In genomic region chr10:122419016-122419415, GRCh38 we compare ENCODE assay signal across 38 cellular contexts. TPM values are rescaled to one million over a fixed set of nuclear protein-coding genes. Genes with fewer than 3 reads are reported as not detected.
DNase-seq lines count a peak whose midpoint lies in the region; ATAC-seq and TF ChIP-seq lines count a peak whose summit lies in the region.
"Had no signal": no experiment of that assay in that cellular context is flagged by ENCODE, and none has a peak within 500 bp of the region (broad histone marks: within the 10 kb centered on the region; RNA-seq: fewer than 3 reads in every experiment).

No MANE protein-coding gene starts in this region.

- H3K27me3 Mint-ChIP-seq in natural killer cell (ENCODE audit: low read depth in 2 of 2) (no peaks in the 10 kb centered on the region), immature natural killer cell (ENCODE audit: low read depth in 3 of 3) (no peaks in the 10 kb centered on the region)
- H3K27me3 Mint-ChIP-seq in natural killer cell treated with Interleukin-12 subunit alpha and Interleukin-12 subunit beta and Interleukin-15 and Interleukin-18, amount 100 ng/mL, for 72 hours, result no peaks in the 10 kb centered on the region
- no peaks in the 10 kb centered on the region for H3K27me3 Mint-ChIP-seq in activated T-cell treated with anti-CD3 and anti-CD28 coated beads, Interleukin-2, amount 50 U/mL, for 4 hours (ENCODE audit: low read depth)
- H3K27me3 Mint-ChIP-seq: activated CD4-positive, alpha-beta memory T cell treated with anti-CD3 and anti-CD28 coated beads, Interleukin-2, amount 10 ng/mL, durations not matched to agents 7 days and 5 days; activated naive CD4-positive, alpha-beta T cell treated with anti-CD3 and anti-CD28 coated beads, Interleukin-2, amount 50 U/mL, for 24 hours; activated T-helper 17 cell treated with anti-CD3 and anti-CD28 coated beads, Interleukin-2, amount 50 U/mL, for 72 hours; dendritic cell treated with granulocyte-macrophage colony-stimulating factor and Interleukin-4, amounts not matched to agents 40 ng/mL and 50 ng/mL, for 4 days; memory B cell; stimulated activated naive B cell treated with anti-CD40 and anti-IgM and Interleukin-4, amounts not matched to agents 10 μg/mL and 1 μg/mL and 100 μg/mL, for 72 hours had no signal

- H3K4me1 Mint-ChIP-seq in natural killer cell (peaks cover 72 to 77% of the 10 kb centered on the region in 2 donors), immature natural killer cell (peaks cover 87 to 98% of the 10 kb centered on the region in 2 donors)
- H3K4me1 Mint-ChIP-seq in natural killer cell treated with Interleukin-12 subunit alpha and Interleukin-12 subunit beta and Interleukin-15 and Interleukin-18, amount 100 ng/mL, for 72 hours (ENCODE audit: low read depth in 2 of 2), result peaks cover 56 to 62% of the 10 kb centered on the region in 2 donors
- H3K4me1 Mint-ChIP-seq in activated T-cell treated with anti-CD3 and anti-CD28 coated beads, Interleukin-2, amount 50 U/mL, for 4 hours (ENCODE audit: low read depth), result peaks cover 84% of the 10 kb centered on the region

- H3K9me3 Mint-ChIP-seq in natural killer cell, result no peaks in the 10 kb centered on the region
- no peaks in the 10 kb centered on the region for H3K9me3 Mint-ChIP-seq in natural killer cell treated with Interleukin-12 subunit alpha and Interleukin-12 subunit beta and Interleukin-15 and Interleukin-18, amount 100 ng/mL, for 72 hours
- no peaks in the 10 kb centered on the region for H3K9me3 Mint-ChIP-seq in immature natural killer cell
- H3K9me3 Mint-ChIP-seq in activated T-cell treated with anti-CD3 and anti-CD28 coated beads, Interleukin-2, amount 50 U/mL, for 4 hours, result no peaks in the 10 kb centered on the region
- H3K9me3 Mint-ChIP-seq: activated CD4-positive, alpha-beta memory T cell treated with anti-CD3 and anti-CD28 coated beads, Interleukin-2, amount 10 ng/mL, durations not matched to agents 7 days and 5 days; activated naive CD4-positive, alpha-beta T cell treated with anti-CD3 and anti-CD28 coated beads, Interleukin-2, amount 50 U/mL, for 24 hours; activated T-helper 17 cell treated with anti-CD3 and anti-CD28 coated beads, Interleukin-2, amount 50 U/mL, for 72 hours; dendritic cell treated with granulocyte-macrophage colony-stimulating factor and Interleukin-4, amounts not matched to agents 40 ng/mL and 50 ng/mL, for 4 days; memory B cell; T-helper 1 cell treated with Interleukin-12 subunit alpha and Interleukin-12 subunit beta and Interleukin-4 antibody, amounts not matched to agents 30 μg/mL and 1 μg/mL, for 36 hours had no signal

- DNase-seq in natural killer cell, result no peak
- no peak for DNase-seq in natural killer cell treated with Interleukin-12 subunit alpha and Interleukin-12 subunit beta and Interleukin-15 and Interleukin-18, amount 100 ng/mL, for 72 hours (ENCODE audit: low spot score)
- DNase-seq in dorsolateral prefrontal cortex, result no peak
- DNase-seq in immature natural killer cell, result no peak
- no peak for DNase-seq in stimulated activated naive CD4-positive, alpha-beta T cell treated with Interleukin-2 at 50 U/mL for 16 hours (lab: John Stamatoyannopoulos, UW)
- DNase-seq in hippocampal formation (lab: John Stamatoyannopoulos, UW), result no peak
- DNase-seq in activated T-cell treated with anti-CD3 and anti-CD28 coated beads, Interleukin-2, amount 50 U/mL, for 4 hours, result no peak
- DNase-seq: activated CD4-positive, alpha-beta memory T cell treated with anti-CD3 and anti-CD28 coated beads, Interleukin-2, amount 10 ng/mL, durations not matched to agents 7 days and 5 days; activated CD4-positive, CD25-positive, alpha-beta regulatory T cell treated with anti-CD3 and anti-CD28 coated beads, Interleukin-2, amount 50 U/mL, for 72 hours; activated CD8-positive, alpha-beta memory T cell treated with anti-CD3 and anti-CD28 coated beads, Interleukin-2, amount 50 U/mL, for 48 hours; Caco-2; central memory CD4-positive, alpha-beta T cell; DMS79 treated with DMSO at 0.1 percent for 48 hours; heart left ventricle; KBM-7; left cardiac atrium; MG63; NCI-H1105 treated with DMSO at 0.1 percent for 48 hours; NCI-H2029; NCI-H226; NCI-H748 treated with DMSO at 0.1 percent for 48 hours; stimulated activated CD4-positive, alpha-beta T cell treated with anti-CD3 and anti-CD28 coated beads, Interleukin-15, amount 100 ng/mL, for 24 hours; stimulated activated naive B cell treated with anti-CD40 and anti-IgM and Interleukin-4, amounts not matched to agents 10 μg/mL and 1 μg/mL and 100 μg/mL, for 72 hours; testis; uterus had no signal

- H3K4me3 Mint-ChIP-seq in natural killer cell (no peak overlapping the region), immature natural killer cell (peak overlapping the region in 4 of 5 donors; percentile 6 to 45 (median 28))
- no peak overlapping the region for H3K4me3 Mint-ChIP-seq in natural killer cell treated with Interleukin-12 subunit alpha and Interleukin-12 subunit beta and Interleukin-15 and Interleukin-18, amount 100 ng/mL, for 72 hours
- H3K4me3 Mint-ChIP-seq in activated T-cell treated with anti-CD3 and anti-CD28 coated beads, Interleukin-2, amount 50 U/mL, for 4 hours, result no peak overlapping the region
- H3K4me3 Mint-ChIP-seq: activated CD4-positive, alpha-beta memory T cell treated with anti-CD3 and anti-CD28 coated beads, Interleukin-2, amount 10 ng/mL, durations not matched to agents 7 days and 5 days; activated T-helper 17 cell treated with anti-CD3 and anti-CD28 coated beads, Interleukin-2, amount 50 U/mL, for 72 hours; dendritic cell treated with granulocyte-macrophage colony-stimulating factor and Interleukin-4, amounts not matched to agents 40 ng/mL and 50 ng/mL, for 4 days; memory B cell; stimulated activated naive B cell treated with anti-CD40 and anti-IgM and Interleukin-4, amounts not matched to agents 10 μg/mL and 1 μg/mL and 100 μg/mL, for 72 hours; T-helper 1 cell treated with Interleukin-12 subunit alpha and Interleukin-12 subunit beta and Interleukin-4 antibody, amounts not matched to agents 30 μg/mL and 1 μg/mL, for 36 hours had no signal

- intact Hi-C loops in natural killer cell (cut with micrococcal nuclease), result no loop called here
- intact Hi-C loops in dorsolateral prefrontal cortex (cut with DNase I), result loop anchor here in 1 of 2 donors (5.0 kb wide), 1 partner anchor 47 kb away; the partner anchor contains the start of gene PLEKHA1

- H3K27me3 ChIP-seq in dorsolateral prefrontal cortex, result no peaks in the 10 kb centered on the region
- H3K27me3 ChIP-seq: heart left ventricle, MG63, SJSA1, testis, uterus had no signal

- H3K36me3 Mint-ChIP-seq in natural killer cell (peaks cover 17% of the 10 kb centered on the region), immature natural killer cell (peaks cover 21 to 48% (median 45%) of the 10 kb centered on the region in 3 donors)
- H3K36me3 Mint-ChIP-seq in natural killer cell treated with Interleukin-12 subunit alpha and Interleukin-12 subunit beta and Interleukin-15 and Interleukin-18, amount 100 ng/mL, for 72 hours, result peaks cover 5% of the 10 kb centered on the region
- peaks cover 24% of the 10 kb centered on the region for H3K36me3 Mint-ChIP-seq in activated T-cell treated with anti-CD3 and anti-CD28 coated beads, Interleukin-2, amount 50 U/mL, for 4 hours (ENCODE audit: insufficient read depth)

- H3K4me3 ChIP-seq in dorsolateral prefrontal cortex, result no peak overlapping the region
- H3K4me3 ChIP-seq: A549, heart left ventricle, MG63, prostate gland, SJSA1, testis, uterus had no signal

- H3K27ac Mint-ChIP-seq in natural killer cell (peak overlapping the region; percentile 48 to 96), immature natural killer cell (peak overlapping the region in 5 of 6 donors; percentile 21 to 77 (median 64))
- no peak overlapping the region for H3K27ac Mint-ChIP-seq in natural killer cell treated with Interleukin-12 subunit alpha and Interleukin-12 subunit beta and Interleukin-15 and Interleukin-18, amount 100 ng/mL, for 72 hours
- H3K27ac Mint-ChIP-seq: activated CD4-positive, alpha-beta memory T cell treated with anti-CD3 and anti-CD28 coated beads, Interleukin-2, amount 10 ng/mL, durations not matched to agents 7 days and 5 days; activated T-helper 17 cell treated with anti-CD3 and anti-CD28 coated beads, Interleukin-2, amount 50 U/mL, for 72 hours; dendritic cell treated with granulocyte-macrophage colony-stimulating factor and Interleukin-4, amounts not matched to agents 40 ng/mL and 50 ng/mL, for 4 days; memory B cell; stimulated activated naive B cell treated with anti-CD40 and anti-IgM and Interleukin-4, amounts not matched to agents 10 μg/mL and 1 μg/mL and 100 μg/mL, for 72 hours; T-helper 1 cell treated with Interleukin-12 subunit alpha and Interleukin-12 subunit beta and Interleukin-4 antibody, amounts not matched to agents 30 μg/mL and 1 μg/mL, for 36 hours had no signal

- no peak for TF ChIP-seq CTCF in natural killer cell (IDR thresholded peaks at IDR 0.05)
- TF ChIP-seq CTCF in dorsolateral prefrontal cortex (IDR thresholded peaks at IDR 0.05 in 54 of 56, conservative IDR thresholded peaks at IDR 0.05 in 2 of 56; ENCODE audit: low read depth in 1 of 56, partially characterized antibody in 56 of 56), result no peak

- ATAC-seq in natural killer cell (no peak), HG02970 (IDR thresholded peaks at IDR 0.05; ENCODE audit: low FRiP score, unreplicated experiment) (no peak)
- no peak for ATAC-seq in natural killer cell treated with Interleukin-12 subunit alpha and Interleukin-12 subunit beta and Interleukin-15 and Interleukin-18, amount 100 ng/mL, for 72 hours
- no peak for ATAC-seq in activated T-cell treated with anti-CD3 and anti-CD28 coated beads, Interleukin-2, amount 50 U/mL, for 4 hours
- ATAC-seq: A549; activated T-helper 17 cell treated with anti-CD3 and anti-CD28 coated beads, Interleukin-2, amount 50 U/mL, for 72 hours; sciatic nerve; stimulated activated naive B cell treated with anti-CD40 and anti-IgM and Interleukin-4, amounts not matched to agents 10 μg/mL and 1 μg/mL and 100 μg/mL, for 72 hours had no signal

- peak overlapping the region in 42 of 59 donors; percentile 7 to 84 (median 52) for H3K27ac ChIP-seq in dorsolateral prefrontal cortex
- H3K27ac ChIP-seq: A549, heart left ventricle, prostate gland, SJSA1, testis, uterus had no signal

RNA-seq across cellular contexts. Expression of gene ARMS2, which starts 35.4 kb away (rescaled TPM):
- not detected for total RNA-seq in natural killer cell
- not detected for total RNA-seq in natural killer cell treated with Interleukin-12 subunit alpha and Interleukin-12 subunit beta and Interleukin-15 and Interleukin-18, amount 100 ng/mL, for 72 hours
- 1 to 10 TPM in 1 of 120 experiments, under 1 TPM in 8, not detected in 111; 0.63 to 2.1 (median 0.83) TPM for total RNA-seq in dorsolateral prefrontal cortex
- not detected for polyA plus RNA-seq in immature natural killer cell
- not detected for total RNA-seq in activated T-cell treated with anti-CD3 and anti-CD28 coated beads, Interleukin-2, amount 50 U/mL, for 4 hours
- total RNA-seq: activated CD4-positive, alpha-beta memory T cell treated with anti-CD3 and anti-CD28 coated beads, Interleukin-2, amount 10 ng/mL, durations not matched to agents 7 days and 5 days; activated T-helper 17 cell treated with anti-CD3 and anti-CD28 coated beads, Interleukin-2, amount 50 U/mL, for 72 hours; astrocyte; Caco-2; HT1080; left cardiac atrium; sciatic nerve; SJSA1; uterus had no signal
- polyA plus RNA-seq: A549, BJ, heart left ventricle had no signal

RNA-seq across cellular contexts. Expression of gene HTRA1, which starts 42.3 kb away (rescaled TPM):
- total RNA-seq in natural killer cell (not detected), dorsolateral prefrontal cortex (100 to 1,000 TPM; 154 to 492 (median 263) TPM)
- not detected for total RNA-seq in natural killer cell treated with Interleukin-12 subunit alpha and Interleukin-12 subunit beta and Interleukin-15 and Interleukin-18, amount 100 ng/mL, for 72 hours
- polyA plus RNA-seq in immature natural killer cell, result under 1 TPM in 2 of 3 donors, not detected in 1; 0.16 to 0.73 TPM
- under 1 TPM; 0.13 to 0.41 (median 0.26) TPM for total RNA-seq in activated T-cell treated with anti-CD3 and anti-CD28 coated beads, Interleukin-2, amount 50 U/mL, for 4 hours
- total RNA-seq: activated CD4-positive, alpha-beta memory T cell treated with anti-CD3 and anti-CD28 coated beads, Interleukin-2, amount 10 ng/mL, durations not matched to agents 7 days and 5 days; activated T-helper 17 cell treated with anti-CD3 and anti-CD28 coated beads, Interleukin-2, amount 50 U/mL, for 72 hours had no signal

RNA-seq across cellular contexts. Expression of gene PLEKHA1, which starts 44.5 kb away (rescaled TPM):
- total RNA-seq in natural killer cell (10 to 100 TPM; 45.9 to 64.6 (median 56.1) TPM), dorsolateral prefrontal cortex (100 to 1,000 TPM in 89 of 120 experiments, 10 to 100 TPM in 31; 60.2 to 156 (median 112) TPM)
- 1 to 10 TPM; 4.4 to 7.9 TPM for total RNA-seq in natural killer cell treated with Interleukin-12 subunit alpha and Interleukin-12 subunit beta and Interleukin-15 and Interleukin-18, amount 100 ng/mL, for 72 hours
- 100 to 1,000 TPM; 134 to 142 (median 140) TPM for polyA plus RNA-seq in immature natural killer cell
- 10 to 100 TPM; 11.0 to 14.0 (median 12.5) TPM for total RNA-seq in activated T-cell treated with anti-CD3 and anti-CD28 coated beads, Interleukin-2, amount 50 U/mL, for 4 hours

Comparison
In these comparisons a context has a peak if more than half of its experiments do, and no peak if none do; other contexts are left out.
1. H3K27ac Mint-ChIP-seq: peak in natural killer cell (2 of 2) and immature natural killer cell (5 of 6); none in natural killer cell treated with Interleukin-12 subunit alpha and Interleukin-12 subunit beta and Interleukin-15 and Interleukin-18, amount 100 ng/mL, for 72 hours (0 of 2).
2. H3K4me3 Mint-ChIP-seq: peak in immature natural killer cell (4 of 5); none in natural killer cell (single experiment), natural killer cell treated with Interleukin-12 subunit alpha and Interleukin-12 subunit beta and Interleukin-15 and Interleukin-18, amount 100 ng/mL, for 72 hours (single experiment) and activated T-cell treated with anti-CD3 and anti-CD28 coated beads, Interleukin-2, amount 50 U/mL, for 4 hours (single experiment).
3. RNA of gene HTRA1, which starts 42.3 kb away (total RNA-seq): 154 to 492 TPM in dorsolateral prefrontal cortex; 0.13 to 0.41 TPM in activated T-cell treated with anti-CD3 and anti-CD28 coated beads, Interleukin-2, amount 50 U/mL, for 4 hours, not detected in natural killer cell and not detected in natural killer cell treated with Interleukin-12 subunit alpha and Interleukin-12 subunit beta and Interleukin-15 and Interleukin-18, amount 100 ng/mL, for 72 hours; every median in the first group is over 100 times any median in the second.